ENCODE assay signal across 1 cellular context in the genomic region with DNA sequence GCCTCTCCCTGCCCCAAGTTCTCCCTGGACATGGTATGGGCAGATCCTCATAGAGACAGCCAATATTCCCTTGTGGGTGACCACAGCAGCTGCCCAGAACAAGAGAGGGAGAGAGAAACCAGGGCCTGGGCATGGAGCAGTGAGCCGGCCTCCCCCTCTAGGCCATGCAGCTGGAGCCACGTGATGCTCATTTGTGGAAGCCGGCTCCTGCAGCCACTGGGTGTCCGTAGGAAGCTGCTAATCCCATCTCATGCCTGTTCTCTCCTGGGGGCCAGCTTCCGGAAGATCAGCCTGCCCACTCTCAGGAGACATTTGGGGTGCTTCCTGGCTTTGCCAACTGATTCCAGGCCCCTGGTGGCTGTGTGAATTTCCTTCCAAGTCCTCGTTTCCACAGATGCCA.
TF ChIP-seq lines count a peak whose summit lies in the region.

No MANE protein-coding gene starts in this region.

TF ChIP-seq in HepG2, 621 proteins besides CTCF, POLR2A, EP300 and RAD21:
- no peak for TF ChIP-seq ZNF546 (CRISPR knock-in tag; conservative IDR thresholded peaks at IDR 0.05)
- TF ChIP-seq, protein P1, sequence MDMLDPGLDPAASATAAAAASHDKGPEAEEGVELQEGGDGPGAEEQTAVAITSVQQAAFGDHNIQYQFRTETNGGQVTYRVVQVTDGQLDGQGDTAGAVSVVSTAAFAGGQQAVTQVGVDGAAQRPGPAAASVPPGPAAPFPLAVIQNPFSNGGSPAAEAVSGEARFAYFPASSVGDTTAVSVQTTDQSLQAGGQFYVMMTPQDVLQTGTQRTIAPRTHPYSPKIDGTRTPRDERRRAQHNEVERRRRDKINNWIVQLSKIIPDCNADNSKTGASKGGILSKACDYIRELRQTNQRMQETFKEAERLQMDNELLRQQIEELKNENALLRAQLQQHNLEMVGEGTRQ (IDR thresholded peaks at IDR 0.05; ENCODE audit: low read depth, low read length), result no peak
- TF ChIP-seq, protein P1 (CRISPR knock-in tag; IDR thresholded peaks at IDR 0.05; ENCODE audit: borderline replicate concordance), result peak; percentile 38; the same call in 1 of the 2 replicates
